8 cellular contexts compared by ENCODE assay signal in the genomic region with DNA sequence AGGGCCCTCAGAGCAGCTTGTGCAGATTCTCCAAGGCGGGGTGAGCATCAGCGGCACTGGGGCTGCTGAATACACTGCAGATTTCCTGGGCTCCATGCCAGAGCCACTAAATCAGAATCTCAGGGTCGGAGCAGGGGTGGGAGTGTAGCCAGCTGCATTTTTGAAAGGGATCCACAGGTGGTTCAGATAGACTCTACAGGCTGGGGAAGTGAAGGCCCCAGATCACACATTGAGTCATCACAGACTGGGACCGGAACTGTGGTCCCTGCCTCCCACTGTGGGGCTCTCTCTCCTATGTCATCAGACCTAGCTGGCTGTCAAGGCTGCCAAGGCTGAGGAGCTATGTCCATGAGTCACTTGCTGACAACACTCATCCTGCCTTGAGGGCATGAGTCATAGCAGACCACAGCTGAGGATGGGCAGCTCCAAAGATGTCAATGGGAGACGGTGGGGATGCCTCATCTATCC.
DNase-seq lines count a peak whose midpoint lies in the region; ATAC-seq and TF ChIP-seq lines count a peak whose summit lies in the region.

No MANE protein-coding gene starts in this region.

- H3K23ac ChIP-seq in IMR-90 (ENCODE audit: low read depth, low read length): no peak overlapping the region

- H3K9me3 Mint-ChIP-seq in activated CD4-positive, alpha-beta T cell treated with anti-CD3 and anti-CD28 coated beads, Interleukin-2, amount 10 ng/mL, durations not matched to agents 7 days and 5 days: no peaks in the 10 kb centered on the region

- TF ChIP-seq POLR2A in IMR-90 (IDR thresholded peaks at IDR 0.05; ENCODE audit: low read depth, low read length): no peak

- H2AFZ ChIP-seq in IMR-90 (replicated peaks; ENCODE audit: low read length, poor library complexity): peak overlapping the region; percentile 54

- TF ChIP-seq CTCF in GM12865 (IDR thresholded peaks at IDR 0.05; ENCODE audit: insufficient read depth, low read depth, low read length, missing control alignments): no peak
- TF ChIP-seq CTCF in IMR-90 (conservative IDR thresholded peaks at IDR 0.05; ENCODE audit: low read depth, low read length): no peak
- no peak for TF ChIP-seq CTCF in fibroblast of pulmonary artery (IDR thresholded peaks at IDR 0.05; ENCODE audit: low read length, missing control alignments)

- H3K4me2 ChIP-seq in IMR-90 (ENCODE audit: low read depth, low read length): no peak overlapping the region

- H3K27me3 Mint-ChIP-seq in activated CD4-positive, alpha-beta T cell treated with anti-CD3 and anti-CD28 coated beads, Interleukin-2, amount 10 ng/mL, durations not matched to agents 7 days and 5 days: no peaks in the 10 kb centered on the region

- no peaks in the 10 kb centered on the region for H3K36me3 Mint-ChIP-seq in activated CD4-positive, alpha-beta T cell treated with anti-CD3 and anti-CD28 coated beads, Interleukin-2, amount 10 ng/mL, durations not matched to agents 7 days and 5 days (ENCODE audit: low read depth)

- no peak overlapping the region for H3K14ac ChIP-seq in IMR-90 (replicated peaks; ENCODE audit: low read depth, low read length)

- dilution Hi-C loops in IMR-90 (cut with HindIII; ENCODE audit: low sequenced_read_pairs, unreplicated experiment): no loop called here

- no peaks in the 10 kb centered on the region for H3K79me1 ChIP-seq in IMR-90 (ENCODE audit: low read depth in 1 of 2, low read length in 2 of 2)

- peak overlapping the region; percentile 89 for H2BK120ac ChIP-seq in IMR-90 (ENCODE audit: low read depth, low read length)

- intact Hi-C loops in IMR-90 (cut with micrococcal nuclease): loop anchor here (2.0 to 5.0 kb wide), 2 partner anchors 164 to 238 kb away; no protein-coding TSS in a partner anchor

- H3K27ac ChIP-seq in IMR-90 (ENCODE audit: insufficient read depth, low read length): peak overlapping the region; percentile 24; the same call in 1 of the 2 replicates

- H3K4me3 Mint-ChIP-seq in activated CD4-positive, alpha-beta T cell treated with anti-CD3 and anti-CD28 coated beads, Interleukin-2, amount 10 ng/mL, durations not matched to agents 7 days and 5 days: no peak overlapping the region

- no peak overlapping the region for H3K56ac ChIP-seq in IMR-90 (ENCODE audit: extremely low read depth, insufficient read depth, low read length)

- no peak overlapping the region for H4K5ac ChIP-seq in IMR-90 (ENCODE audit: low read depth, low read length)

- WGBS in IMR-90 (ENCODE audit: extremely low coverage in 2 of 2, insufficient read length in 1 of 2), 2 experiments: 14% methylated on average over 1 of the region's 5 CpGs; no CpG with 5 or more reads in 1 of the 2 experiments

- no peak overlapping the region for H2AK5ac ChIP-seq in IMR-90 (ENCODE audit: low read depth, low read length)

- no peak overlapping the region for H3K18ac ChIP-seq in IMR-90 (ENCODE audit: low read depth, low read length)

- H4K91ac ChIP-seq in IMR-90 (ENCODE audit: insufficient read depth, low read depth, low read length): no peak overlapping the region

- H2BK15ac ChIP-seq in IMR-90 (ENCODE audit: low read depth, low read length): 0 out of 3 replicates have a peak overlapping the region, but pooled peaks have one; percentile 25

- H3K9ac ChIP-seq in IMR-90 (ENCODE audit: low read depth, low read length): no peak overlapping the region

- peak; percentile 84 for DNase-seq in GM12865 (ENCODE audit: low read depth)
- peak; percentile 98 for DNase-seq in IMR-90
- DNase-seq in activated CD4-positive, alpha-beta T cell treated with anti-CD3 and anti-CD28 coated beads, Interleukin-2, amount 10 ng/mL, durations not matched to agents 7 days and 5 days: peak; percentile 15
- peak; percentile 94 for DNase-seq in fibroblast of pulmonary artery (ENCODE audit: low read depth)
- DNase-seq in stimulated activated CD4-positive, alpha-beta T cell treated with anti-CD3 and anti-CD28 coated beads, Interleukin-15, amount 100 ng/mL, for 48 hours (ENCODE audit: low read depth in 2 of 2): peak; percentile 58 to 65
- DNase-seq in NCI-H2196 treated with DMSO at 0.1 percent for 48 hours (lab: John Stamatoyannopoulos, UW; ENCODE audit: unreplicated experiment): no peak
- DNase-seq in activated gamma-delta T cell (lab: John Stamatoyannopoulos, UW): no peak

- no peak overlapping the region for H2BK5ac ChIP-seq in IMR-90 (ENCODE audit: low read depth, low read length, poor library complexity, severe bottlenecking)

- BruUV-seq in IMR-90 (replicated peaks; lab: Mats Ljungman, UMichigan): no TSS peak

- POLR2A ChIA-PET in IMR-90 (lab: Charles Lee; ENCODE audit: unreplicated experiment): interaction anchor here (1.0 kb wide), 1 partner anchor 12 kb away, joined by 3 read pairs; no protein-coding TSS in a partner anchor
- POLR2A ChIA-PET in activated CD4-positive, alpha-beta T cell treated with anti-CD3 and anti-CD28 coated beads, Interleukin-2, amount 10 ng/mL, durations not matched to agents 7 days and 5 days (lab: Charles Lee): no interaction called here

- no peak for TF ChIP-seq RAD21 in IMR-90 (IDR thresholded peaks at IDR 0.05; ENCODE audit: low read length)

- H3K9me1 ChIP-seq in IMR-90 (ENCODE audit: insufficient read depth, low read length): peaks cover 7% of the 10 kb centered on the region; the same call in 1 of the 2 replicates

- in situ Hi-C loops in IMR-90 (cut with MboI; ENCODE audit: low sequenced_read_pairs): no loop called here

- H2BK20ac ChIP-seq in IMR-90 (ENCODE audit: low read depth, low read length): peak overlapping the region; percentile 48

- no peak overlapping the region for H3K4ac ChIP-seq in IMR-90 (ENCODE audit: low read depth, low read length)

- H2AK9ac ChIP-seq in IMR-90 (replicated peaks; ENCODE audit: low read depth, low read length, poor library complexity): no peak overlapping the region

- H3K27ac Mint-ChIP-seq in activated CD4-positive, alpha-beta T cell treated with anti-CD3 and anti-CD28 coated beads, Interleukin-2, amount 10 ng/mL, durations not matched to agents 7 days and 5 days: no peak overlapping the region

- H4K8ac ChIP-seq in IMR-90 (ENCODE audit: low read depth in 2 of 2, low read length in 2 of 2): 0 out of 4 replicates have a peak overlapping the region, but pooled peaks of 1 of the 2 experiments have one; percentile 35

- H3K4me1 ChIP-seq in IMR-90 (ENCODE audit: control insufficient read depth, insufficient read depth, low read length): peaks cover 10% of the 10 kb centered on the region

- no peaks in the 10 kb centered on the region for H3K9me3 ChIP-seq in IMR-90 (ENCODE audit: control insufficient read depth, insufficient read depth, low read length)

- peaks cover 3% of the 10 kb centered on the region for H3K4me1 Mint-ChIP-seq in activated CD4-positive, alpha-beta T cell treated with anti-CD3 and anti-CD28 coated beads, Interleukin-2, amount 10 ng/mL, durations not matched to agents 7 days and 5 days

- H3K36me3 ChIP-seq in IMR-90 (ENCODE audit: control insufficient read depth, insufficient read depth, low read length): no peaks in the 10 kb centered on the region

- no peaks in the 10 kb centered on the region for H4K20me1 ChIP-seq in IMR-90 (ENCODE audit: insufficient read depth, low read length)

- no peak overlapping the region for H3K4me3 ChIP-seq in GM12865 (ENCODE audit: low read depth, low read length)
- H3K4me3 ChIP-seq in IMR-90 (ENCODE audit: insufficient read depth, low read depth, low read length): no peak overlapping the region
- H3K4me3 ChIP-seq in fibroblast of pulmonary artery (replicated peaks; ENCODE audit: low read depth, low read length): no peak overlapping the region

- H3K27me3 ChIP-seq in IMR-90 (ENCODE audit: control insufficient read depth, insufficient read depth, low read length): no peaks in the 10 kb centered on the region

- CTCF ChIA-PET in IMR-90 (lab: Yijun Ruan, JAX): no interaction called here
- CTCF ChIA-PET in activated CD4-positive, alpha-beta T cell treated with anti-CD3 and anti-CD28 coated beads, Interleukin-2, amount 10 ng/mL, durations not matched to agents 7 days and 5 days (lab: Charles Lee): interaction anchor here (1.4 to 1.6 kb wide), 2 partner anchors 9 to 19 kb away, joined by 3 to 4 read pairs; no protein-coding TSS in a partner anchor

- ATAC-seq in GM21737 (IDR thresholded peaks at IDR 0.05; ENCODE audit: unreplicated experiment) (peak; percentile 100), IMR-90 (ENCODE audit: low read depth) (peak; percentile 86)

TF ChIP-seq in IMR-90, 13 proteins besides CTCF, POLR2A, EP300 and RAD21 (continues in another document):
- no peak for TF ChIP-seq MXI1 (IDR thresholded peaks at IDR 0.05; ENCODE audit: borderline replicate concordance, low read depth, low read length)
- no peak for TF ChIP-seq ELK1 (IDR thresholded peaks at IDR 0.05; ENCODE audit: borderline replicate concordance, low read depth, low read length)
- TF ChIP-seq MAZ (IDR thresholded peaks at IDR 0.05; ENCODE audit: borderline replicate concordance, low read depth, low read length): peak; percentile 46; the same call in 1 of the 2 replicates
- peak; percentile 99 for TF ChIP-seq FOS (IDR thresholded peaks at IDR 0.05; ENCODE audit: low read depth, low read length)
- no peak for TF ChIP-seq SMC3 (IDR thresholded peaks at IDR 0.05; ENCODE audit: low read depth, low read length)
- TF ChIP-seq RFX5 (IDR thresholded peaks at IDR 0.05; ENCODE audit: low read depth, low read length): no peak
- no peak for TF ChIP-seq NFE2L2 (IDR thresholded peaks at IDR 0.05; ENCODE audit: low read depth, low read length)
- no peak for TF ChIP-seq CHD1 (IDR thresholded peaks at IDR 0.05; ENCODE audit: low read depth, low read length)
- TF ChIP-seq MAFK (IDR thresholded peaks at IDR 0.05; ENCODE audit: low read depth, low read length): no peak
- peak; percentile 58 for TF ChIP-seq BHLHE40 (IDR thresholded peaks at IDR 0.05; ENCODE audit: low read depth, low read length)
- TF ChIP-seq CEBPB (IDR thresholded peaks at IDR 0.05; ENCODE audit: low read depth, low read length): peak; percentile 73
- TF ChIP-seq RCOR1 (IDR thresholded peaks at IDR 0.05; ENCODE audit: insufficient replicate concordance, low read length): peak; percentile 25

Comparison
In these comparisons a context has a peak if more than half of its experiments do, and no peak if none do; other contexts are left out.
1. DNase-seq: peak in GM12865 (single experiment), IMR-90 (single experiment), activated CD4-positive, alpha-beta T cell treated with anti-CD3 and anti-CD28 coated beads, Interleukin-2, amount 10 ng/mL, durations not matched to agents 7 days and 5 days (single experiment), fibroblast of pulmonary artery (single experiment) and stimulated activated CD4-positive, alpha-beta T cell treated with anti-CD3 and anti-CD28 coated beads, Interleukin-15, amount 100 ng/mL, for 48 hours (2 of 2); none in NCI-H2196 treated with DMSO at 0.1 percent for 48 hours (single experiment) and activated gamma-delta T cell (single experiment).